3 cellular contexts compared by ENCODE assay signal in the genomic region with DNA sequence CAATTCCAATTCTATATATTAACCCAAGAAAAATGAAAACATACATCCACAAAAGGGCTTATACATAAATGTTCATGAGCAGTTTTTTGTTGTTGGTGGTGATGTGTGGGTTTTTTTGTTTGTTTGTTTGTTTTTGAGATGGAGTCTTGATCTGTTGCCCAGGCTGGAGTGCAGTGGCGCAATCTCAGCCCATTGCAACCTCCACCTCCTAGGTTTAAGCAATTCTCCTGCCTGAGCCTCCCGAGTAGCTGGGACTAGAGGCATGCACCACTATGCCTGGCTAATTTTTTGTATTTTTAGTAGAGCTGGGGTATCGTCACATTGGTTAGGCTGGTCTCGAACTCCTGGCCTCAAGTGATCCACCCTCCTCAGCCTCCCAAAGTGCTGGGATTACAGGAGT.
TF ChIP-seq lines count a peak whose summit lies in the region.

No MANE protein-coding gene starts in this region.

TF ChIP-seq in HEK293, 187 proteins besides CTCF, POLR2A, EP300 and RAD21:
- TF ChIP-seq ZNF121 (tag by site-specific recombination; IDR thresholded peaks at IDR 0.05), result peak; percentile 56

TF ChIP-seq in K562, 482 proteins besides CTCF, POLR2A, EP300 and RAD21:
- 0 out of 2 replicates have a peak, but pooled peaks have one; percentile 39 for TF ChIP-seq CEBPB (tag; IDR thresholded peaks at IDR 0.05)

TF ChIP-seq in HepG2, 621 proteins besides CTCF, POLR2A, EP300 and RAD21:
- peak; percentile 65 for TF ChIP-seq ZNF121 (CRISPR knock-in tag; IDR thresholded peaks at IDR 0.05)
